In the genomic region with DNA sequence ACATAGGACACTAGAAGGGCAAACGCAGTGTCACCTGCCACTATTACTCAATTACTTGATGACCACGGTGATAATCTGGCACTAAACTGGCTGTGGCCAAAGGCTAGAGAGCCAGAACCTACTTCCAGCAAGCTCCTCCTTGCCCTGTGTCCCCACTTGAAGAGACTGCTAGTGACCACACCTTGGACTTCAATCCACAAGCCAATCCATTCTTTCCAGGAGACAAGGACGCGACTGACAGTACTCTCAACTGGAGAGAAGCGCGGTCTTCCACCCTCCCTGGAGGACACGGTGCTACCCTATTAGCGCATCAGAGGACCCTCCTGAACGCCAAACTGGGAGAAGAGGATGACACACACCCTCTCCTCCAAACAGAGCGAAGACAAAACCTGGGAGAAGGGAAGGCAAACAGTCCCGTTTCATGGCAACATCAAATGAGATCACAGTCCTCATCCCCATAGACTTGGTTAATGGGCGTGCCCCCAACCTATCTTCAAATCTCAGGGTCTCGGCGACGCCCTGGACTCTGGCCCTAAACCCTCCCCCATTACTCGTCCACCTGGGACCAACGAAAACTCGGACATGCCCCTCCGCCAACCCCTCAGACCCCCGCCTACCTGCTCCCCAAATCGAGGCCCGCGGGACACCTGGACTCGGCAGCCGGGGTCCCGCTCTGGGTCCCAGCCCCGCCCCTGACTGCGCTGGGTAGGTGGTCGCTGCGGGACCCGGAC, we compare ENCODE assay signal across 8 cellular contexts. TPM values are rescaled to one million over a fixed set of nuclear protein-coding genes. Genes with fewer than 3 reads are reported as not detected.
DNase-seq lines count a peak whose midpoint lies in the region; ATAC-seq and TF ChIP-seq lines count a peak whose summit lies in the region.

No MANE protein-coding gene starts in this region.

- H3K4me1 ChIP-seq in OCI-LY3 (ENCODE audit: low read length) (peaks cover 13% of the 10 kb centered on the region), liver (ENCODE audit: control insufficient read depth in 4 of 4, insufficient read depth in 4 of 4, low read length in 3 of 4) (peaks cover 2 to 40% (median 31%) of the 10 kb centered on the region in 4 donors), suprapubic skin (peaks cover 31% of the 10 kb centered on the region)

- no peak for TF ChIP-seq RAD21 in liver (IDR thresholded peaks at IDR 0.05)

- WGBS in liver, result under 1% methylated on average over 31 of the region's 31 CpGs
- 0% methylated on average over 20 of the region's 31 CpGs for WGBS in suprapubic skin

- H3K36me3 ChIP-seq in OCI-LY3 (replicated peaks; ENCODE audit: low read depth, low read length), result no peaks in the 10 kb centered on the region
- H3K36me3 ChIP-seq in liver (ENCODE audit: control insufficient read depth in 4 of 4, insufficient read depth in 3 of 4, low read depth in 1 of 4, low read length in 3 of 4), result peaks cover 0 to 5% (median 4%) of the 10 kb centered on the region in 4 donors
- peaks cover 15% of the 10 kb centered on the region for H3K36me3 ChIP-seq in suprapubic skin

- no peak for TF ChIP-seq EP300 in suprapubic skin (IDR thresholded peaks at IDR 0.05)

- H3K9me3 ChIP-seq in OCI-LY3 (ENCODE audit: insufficient read depth, low read length) (no peaks in the 10 kb centered on the region), liver (ENCODE audit: control insufficient read depth in 4 of 4, low read length in 3 of 4) (no peaks in the 10 kb centered on the region), suprapubic skin (no peaks in the 10 kb centered on the region)

- peaks cover 11% of the 10 kb centered on the region for H4K20me1 ChIP-seq in OCI-LY3 (ENCODE audit: insufficient read depth, low read length)

- peak; percentile 14 for ATAC-seq in HG02623 (IDR thresholded peaks at IDR 0.05; ENCODE audit: unreplicated experiment)
- no peak for ATAC-seq in central memory CD8-positive, alpha-beta T cell (replicated peaks; ENCODE audit: extremely low read depth, poor library complexity, severe bottlenecking)
- no peak for ATAC-seq in GM18873 (IDR thresholded peaks at IDR 0.05; ENCODE audit: low FRiP score, unreplicated experiment)

- no peaks in the 10 kb centered on the region for H3K27me3 ChIP-seq in OCI-LY3 (ENCODE audit: low read depth, low read length)
- no peaks in the 10 kb centered on the region for H3K27me3 ChIP-seq in liver (ENCODE audit: control insufficient read depth in 4 of 4, insufficient read depth in 4 of 4, low read length in 3 of 4)
- no peaks in the 10 kb centered on the region for H3K27me3 ChIP-seq in suprapubic skin

- no peak overlapping the region for H2AFZ ChIP-seq in OCI-LY3 (ENCODE audit: low read depth, low read length)

- peaks cover 22% of the 10 kb centered on the region for H3K36me3 Mint-ChIP-seq in central memory CD8-positive, alpha-beta T cell (ENCODE audit: insufficient read depth)

- DNase-seq in GM04503 (ENCODE audit: low read depth), result peak; percentile 26
- DNase-seq in central memory CD8-positive, alpha-beta T cell (ENCODE audit: low spot score in 2 of 2), result peak in 1 of 2 donors; percentile 12
- DNase-seq in suprapubic skin (ENCODE audit: low spot score in 2 of 2), result peak in 1 of 2 donors; percentile 77
- no peak for DNase-seq in NCI-H2081 (lab: John Stamatoyannopoulos, UW)

- H3K27ac ChIP-seq in OCI-LY3 (ENCODE audit: low read length) (peak overlapping the region; percentile 71), liver (ENCODE audit: low read depth in 1 of 2, low read length in 2 of 2) (peak overlapping the region; percentile 93 to 94), suprapubic skin (peak overlapping the region; percentile 92)

- TF ChIP-seq CTCF in OCI-LY3 (IDR thresholded peaks at IDR 0.05; ENCODE audit: low read depth, low read length) (no peak), liver (IDR thresholded peaks at IDR 0.05; ENCODE audit: low read depth, low read length, missing input control) (no peak), suprapubic skin (IDR thresholded peaks at IDR 0.05) (no peak)

- peaks cover 37% of the 10 kb centered on the region for H3K79me2 ChIP-seq in OCI-LY3 (ENCODE audit: low read length)

- H3K4me2 ChIP-seq in OCI-LY3 (ENCODE audit: low read length), result peak overlapping the region; percentile 98

- H3K4me3 Mint-ChIP-seq in central memory CD8-positive, alpha-beta T cell, result peak overlapping the region; percentile 96

- H3K4me1 Mint-ChIP-seq in central memory CD8-positive, alpha-beta T cell, result peaks cover 26% of the 10 kb centered on the region

- H3K27ac Mint-ChIP-seq in central memory CD8-positive, alpha-beta T cell (ENCODE audit: low read depth), result peak overlapping the region; percentile 99

- TF ChIP-seq POLR2A in suprapubic skin (IDR thresholded peaks at IDR 0.05), result no peak

- H3K4me3 ChIP-seq in OCI-LY3 (ENCODE audit: low read length) (peak overlapping the region; percentile 97), liver (ENCODE audit: low read depth in 1 of 3, low read length in 3 of 3) (peak overlapping the region; percentile 78 to 94 (median 79)), suprapubic skin (peak overlapping the region; percentile 99)

- peak overlapping the region; percentile 96 for H3K9ac ChIP-seq in OCI-LY3 (ENCODE audit: low read length)
- peak overlapping the region; percentile 82 to 96 for H3K9ac ChIP-seq in liver (ENCODE audit: low read depth in 1 of 2, low read length in 2 of 2)

- no peaks in the 10 kb centered on the region for H3K9me3 Mint-ChIP-seq in central memory CD8-positive, alpha-beta T cell

- no peaks in the 10 kb centered on the region for H3K27me3 Mint-ChIP-seq in central memory CD8-positive, alpha-beta T cell

TF ChIP-seq in liver, 16 proteins besides CTCF, POLR2A, EP300 and RAD21:
- TF ChIP-seq GABPA (IDR thresholded peaks at IDR 0.05 in 1 of 2, conservative IDR thresholded peaks at IDR 0.05 in 1 of 2) (no peak), HNF4A (conservative IDR thresholded peaks at IDR 0.05) (peak; percentile 30 to 58), FOXA2 (IDR thresholded peaks at IDR 0.05) (peak; percentile 23), EGR1 (IDR thresholded peaks at IDR 0.05; ENCODE audit: low read depth in 2 of 2) (no peak), YY1 (IDR thresholded peaks at IDR 0.05) (peak; percentile 40), SP1 (IDR thresholded peaks at IDR 0.05) (peak; percentile 22), RXRA (IDR thresholded peaks at IDR 0.05) (peak; percentile 18 to 63), ZBTB33 (IDR thresholded peaks at IDR 0.05) (no peak), ATF3 (IDR thresholded peaks at IDR 0.05) (no peak), TAF1 (conservative IDR thresholded peaks at IDR 0.05) (no peak), FOXA1 (IDR thresholded peaks at IDR 0.05) (no peak), JUND (IDR thresholded peaks at IDR 0.05) (peak in 1 of 2 donors; percentile 36)
- TF ChIP-seq, protein P1, sequence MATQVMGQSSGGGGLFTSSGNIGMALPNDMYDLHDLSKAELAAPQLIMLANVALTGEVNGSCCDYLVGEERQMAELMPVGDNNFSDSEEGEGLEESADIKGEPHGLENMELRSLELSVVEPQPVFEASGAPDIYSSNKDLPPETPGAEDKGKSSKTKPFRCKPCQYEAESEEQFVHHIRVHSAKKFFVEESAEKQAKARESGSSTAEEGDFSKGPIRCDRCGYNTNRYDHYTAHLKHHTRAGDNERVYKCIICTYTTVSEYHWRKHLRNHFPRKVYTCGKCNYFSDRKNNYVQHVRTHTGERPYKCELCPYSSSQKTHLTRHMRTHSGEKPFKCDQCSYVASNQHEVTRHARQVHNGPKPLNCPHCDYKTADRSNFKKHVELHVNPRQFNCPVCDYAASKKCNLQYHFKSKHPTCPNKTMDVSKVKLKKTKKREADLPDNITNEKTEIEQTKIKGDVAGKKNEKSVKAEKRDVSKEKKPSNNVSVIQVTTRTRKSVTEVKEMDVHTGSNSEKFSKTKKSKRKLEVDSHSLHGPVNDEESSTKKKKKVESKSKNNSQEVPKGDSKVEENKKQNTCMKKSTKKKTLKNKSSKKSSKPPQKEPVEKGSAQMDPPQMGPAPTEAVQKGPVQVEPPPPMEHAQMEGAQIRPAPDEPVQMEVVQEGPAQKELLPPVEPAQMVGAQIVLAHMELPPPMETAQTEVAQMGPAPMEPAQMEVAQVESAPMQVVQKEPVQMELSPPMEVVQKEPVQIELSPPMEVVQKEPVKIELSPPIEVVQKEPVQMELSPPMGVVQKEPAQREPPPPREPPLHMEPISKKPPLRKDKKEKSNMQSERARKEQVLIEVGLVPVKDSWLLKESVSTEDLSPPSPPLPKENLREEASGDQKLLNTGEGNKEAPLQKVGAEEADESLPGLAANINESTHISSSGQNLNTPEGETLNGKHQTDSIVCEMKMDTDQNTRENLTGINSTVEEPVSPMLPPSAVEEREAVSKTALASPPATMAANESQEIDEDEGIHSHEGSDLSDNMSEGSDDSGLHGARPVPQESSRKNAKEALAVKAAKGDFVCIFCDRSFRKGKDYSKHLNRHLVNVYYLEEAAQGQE (IDR thresholded peaks at IDR 0.05), result peak; percentile 75

RNA-seq across cellular contexts. Expression of gene FLCN, which starts 0.5 kb away (rescaled TPM):
- total RNA-seq in liver (10 to 100 TPM; 43.6 to 46.7 TPM), suprapubic skin (100 to 1,000 TPM in 1 of 4 donors, 10 to 100 TPM in 3; 28.4 to 143 (median 49.2) TPM)
- polyA plus RNA-seq in liver, result 10 to 100 TPM in 1 of 2 donors, 1 to 10 TPM in 1; 8.5 to 13.3 TPM

RNA-seq across cellular contexts. Expression of gene PLD6, which starts 30.3 kb away (rescaled TPM):
- total RNA-seq in liver, result 1 to 10 TPM; 1.7 to 2.3 TPM
- polyA plus RNA-seq in liver, result 1 to 10 TPM; 1.2 to 1.3 TPM
- 1 to 10 TPM; 3.3 to 9.1 (median 5.2) TPM for total RNA-seq in suprapubic skin

RNA-seq across cellular contexts. Expression of gene COPS3, which starts 44.6 kb away (rescaled TPM):
- total RNA-seq in liver, result 10 to 100 TPM; 35.3 to 77.3 TPM
- polyA plus RNA-seq in liver, result 10 to 100 TPM; 24.6 to 25.1 TPM
- total RNA-seq in suprapubic skin, result 10 to 100 TPM; 55.0 to 77.3 (median 59.4) TPM
